Comparison of ENCODE assay signal across 21 cellular contexts in genomic region chr9:84919498-84919897, GRCh38.
"Had no signal": no experiment of that assay in that cellular context is flagged by ENCODE, and none has a peak within 500 bp of the region (broad histone marks: within the 10 kb centered on the region; RNA-seq: fewer than 3 reads in every experiment).

No MANE protein-coding gene starts in this region.

- H3K27me3 ChIP-seq: dorsolateral prefrontal cortex, foreskin keratinocyte, neutrophil, pancreas, right lobe of liver, stomach, thyroid gland had no signal

- DNase-seq: caudate nucleus; cerebellar nuclear complex; dorsolateral prefrontal cortex; effector CD4-positive, alpha-beta T cell; foreskin keratinocyte; head of caudate nucleus; mesenchymal stem cell; natural killer cell; pancreas; right lobe of liver; small intestine; stimulated activated CD4-positive, alpha-beta T cell treated with anti-CD3 and anti-CD28 coated beads, Interleukin-15, amount 100 ng/mL, for 24 hours; stimulated activated CD4-positive, alpha-beta T cell treated with anti-CD3 and anti-CD28 coated beads, Interleukin-4, amount 100 ng/mL, for 1 hour; stimulated activated CD8-positive, alpha-beta memory T cell treated with anti-CD3 and anti-CD28 coated beads, Interleukin-4, amount 100 ng/mL, for 48 hours; stimulated activated naive CD4-positive, alpha-beta T cell; stomach; thyroid gland had no signal

- H3K27ac ChIP-seq: epithelial cell of prostate, foreskin keratinocyte, neutrophil, pancreas, right lobe of liver, stomach, thyroid gland had no signal

- H3K36me3 ChIP-seq: neutrophil, pancreas, right lobe of liver, stomach, thyroid gland had no signal

- H3K9me3 ChIP-seq: neutrophil, pancreas, right lobe of liver, stomach, thyroid gland had no signal

- ATAC-seq: esophagus mucosa, foreskin keratinocyte, left lobe of liver, natural killer cell, pancreas, right lobe of liver had no signal

- H3K4me3 ChIP-seq: dorsolateral prefrontal cortex, pancreas, right lobe of liver, stomach, thyroid gland had no signal

- H3K4me1 ChIP-seq: foreskin keratinocyte, pancreas, right lobe of liver, stomach had no signal
